Comparison of ENCODE assay signal across 8 cellular contexts in genomic region chr7:129779602-129780256, GRCh38.
A peak's percentile ranks its signal among the peaks of the same experiment; 100 is the strongest.
DNase-seq lines count a peak whose midpoint lies in the region; ATAC-seq and TF ChIP-seq lines count a peak whose summit lies in the region.

No MANE protein-coding gene starts in this region.

- CTCF ChIA-PET in naive thymus-derived CD4-positive, alpha-beta T cell (lab: Charles Lee), result interaction anchor here (1.2 kb wide), 1 partner anchor 9 kb away, joined by 3 read pairs; no protein-coding TSS in a partner anchor

- H3K27me3 ChIP-seq in OCI-LY3 (ENCODE audit: low read depth, low read length), result no peaks in the 10 kb centered on the region
- peaks cover 76% of the 10 kb centered on the region for H3K27me3 ChIP-seq in colonic mucosa
- peaks cover 18 to 46% of the 10 kb centered on the region in 2 donors for H3K27me3 ChIP-seq in naive thymus-derived CD4-positive, alpha-beta T cell (ENCODE audit: control insufficient read depth in 2 of 2, insufficient read depth in 2 of 2, low read length in 2 of 2)

- TF ChIP-seq CTCF in OCI-LY3 (IDR thresholded peaks at IDR 0.05; ENCODE audit: low read depth, low read length) (no peak), colonic mucosa (IDR thresholded peaks at IDR 0.05) (no peak)

- H4K20me1 ChIP-seq in OCI-LY3 (ENCODE audit: insufficient read depth, low read length), result no peaks in the 10 kb centered on the region; the same call in 1 of the 2 replicates

- intact Hi-C loops in colonic mucosa (cut with DNase I), result no loop called here
- intact Hi-C loops in naive thymus-derived CD4-positive, alpha-beta T cell (cut with micrococcal nuclease), result loop anchor here (2.0 to 5.0 kb wide), 2 partner anchors 45 to 173 kb away; partner anchors contain the start of gene UBE2H (in 1 of the 2)

- H2AFZ ChIP-seq in OCI-LY3 (ENCODE audit: low read depth, low read length), result peak overlapping the region; percentile 39; the same call in 1 of the 2 replicates

- H3K36me3 Mint-ChIP-seq in naive thymus-derived CD4-positive, alpha-beta T cell, result no peaks in the 10 kb centered on the region

- H3K9me3 Mint-ChIP-seq in naive thymus-derived CD4-positive, alpha-beta T cell, result peaks cover 0 to 4% (median 0%) of the 10 kb centered on the region in 11 donors

- POLR2A ChIA-PET in naive thymus-derived CD4-positive, alpha-beta T cell (lab: Charles Lee), result no interaction called here

- H3K9ac ChIP-seq in OCI-LY3 (ENCODE audit: low read length) (peak overlapping the region; percentile 64), colonic mucosa (ENCODE audit: low read depth in 2 of 2, low read length in 2 of 2) (peak overlapping the region in 1 of 2 donors; percentile 50)

- H3K36me3 ChIP-seq in OCI-LY3 (replicated peaks; ENCODE audit: low read depth, low read length) (no peaks in the 10 kb centered on the region), colonic mucosa (no peaks in the 10 kb centered on the region)
- H3K36me3 ChIP-seq in naive thymus-derived CD4-positive, alpha-beta T cell (ENCODE audit: control insufficient read depth in 2 of 3, insufficient read depth in 3 of 3, low read length in 3 of 3), result no peaks in the 10 kb centered on the region

- H3K4me3 ChIP-seq in OCI-LY3 (ENCODE audit: low read length), result peak overlapping the region; percentile 81
- H3K4me3 ChIP-seq in colonic mucosa, result peak overlapping the region; percentile 64
- H3K4me3 ChIP-seq in naive thymus-derived CD4-positive, alpha-beta T cell (ENCODE audit: low read length), result peak overlapping the region; percentile 47

- no peak overlapping the region for H3K27ac Mint-ChIP-seq in naive thymus-derived CD4-positive, alpha-beta T cell

- DNase-seq in DMS79 treated with DMSO at 0.1 percent for 48 hours (lab: John Stamatoyannopoulos, UW) (peak; percentile 82), DMS79 (lab: John Stamatoyannopoulos, UW) (no peak), colonic mucosa (no peak), foreskin melanocyte (no peak), SHP77 treated with DMSO at 0.1 percent for 48 hours (lab: John Stamatoyannopoulos, UW) (no peak)
- peak in 1 of 9 donors; percentile 18 for DNase-seq in naive thymus-derived CD4-positive, alpha-beta T cell

- H3K27ac ChIP-seq in OCI-LY3 (ENCODE audit: low read length) (no peak overlapping the region), colonic mucosa (peak overlapping the region; percentile 61)
- H3K27ac ChIP-seq in naive thymus-derived CD4-positive, alpha-beta T cell (ENCODE audit: low read depth, low read length), result no peak overlapping the region

- H3K4me2 ChIP-seq in OCI-LY3 (ENCODE audit: low read length), result peak overlapping the region; percentile 84

- ATAC-seq in HG02759 (IDR thresholded peaks at IDR 0.05; ENCODE audit: unreplicated experiment), result peak; percentile 33
- ATAC-seq in naive thymus-derived CD4-positive, alpha-beta T cell, result peak; percentile 23

- H3K4me1 ChIP-seq in OCI-LY3 (ENCODE audit: low read length) (0 out of 2 replicates have a peak, but pooled peaks cover 4% of the 10 kb centered on the region), colonic mucosa (peaks cover 26% of the 10 kb centered on the region)
- H3K4me1 ChIP-seq in naive thymus-derived CD4-positive, alpha-beta T cell (ENCODE audit: control insufficient read depth in 2 of 2, insufficient read depth in 2 of 2, low read length in 2 of 2), result peaks cover 16 to 44% of the 10 kb centered on the region in 2 donors

- H3K4me1 Mint-ChIP-seq in naive thymus-derived CD4-positive, alpha-beta T cell, result peaks cover 21 to 35% (median 31%) of the 10 kb centered on the region in 7 donors

- H3K27me3 Mint-ChIP-seq in naive thymus-derived CD4-positive, alpha-beta T cell, result peaks cover 37 to 77% (median 41%) of the 10 kb centered on the region in 5 donors

- peak overlapping the region in 3 of 10 donors; percentile 16 to 87 (median 29) for H3K4me3 Mint-ChIP-seq in naive thymus-derived CD4-positive, alpha-beta T cell

- H3K9me3 ChIP-seq in OCI-LY3 (ENCODE audit: insufficient read depth, low read length) (no peaks in the 10 kb centered on the region), colonic mucosa (no peaks in the 10 kb centered on the region)
- no peaks in the 10 kb centered on the region for H3K9me3 ChIP-seq in naive thymus-derived CD4-positive, alpha-beta T cell (ENCODE audit: control insufficient read depth in 2 of 3, low read length in 3 of 3)

- no peaks in the 10 kb centered on the region for H3K79me2 ChIP-seq in OCI-LY3 (ENCODE audit: low read length)
